ENCODE assay signal across 2 cellular contexts in the genomic region with DNA sequence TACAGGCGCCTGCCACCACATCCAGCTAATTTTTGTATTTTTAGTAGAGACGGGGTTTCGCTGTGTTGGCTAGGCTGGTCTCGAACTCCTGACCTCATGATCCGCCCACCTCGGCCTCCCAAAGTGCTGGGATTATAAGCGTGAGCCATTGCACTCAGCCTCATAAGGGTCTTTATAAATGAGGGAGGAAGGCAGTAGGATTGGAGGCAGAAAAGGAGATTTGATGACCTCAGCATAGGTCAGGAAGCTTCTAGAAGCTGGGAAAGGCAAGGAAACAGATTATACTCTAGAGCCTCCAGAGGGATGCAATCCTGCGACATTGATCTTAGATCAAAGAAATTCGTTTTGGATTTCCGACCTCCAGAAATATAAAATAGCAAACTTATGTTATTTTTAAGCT. TPM values are rescaled to one million over a fixed set of nuclear protein-coding genes. Genes with fewer than 3 reads are reported as not detected.
"Had no signal": no experiment of that assay in that cellular context is flagged by ENCODE, and none has a peak within 500 bp of the region (broad histone marks: within the 10 kb centered on the region; RNA-seq: fewer than 3 reads in every experiment).

No MANE protein-coding gene starts in this region.

RNA-seq across cellular contexts. Expression of a gene that starts 1.4 kb away (rescaled TPM):
- total RNA-seq: kidney epithelial cell, mammary epithelial cell had no signal
- polyA plus RNA-seq: mammary epithelial cell had no signal
